In the genomic region with DNA sequence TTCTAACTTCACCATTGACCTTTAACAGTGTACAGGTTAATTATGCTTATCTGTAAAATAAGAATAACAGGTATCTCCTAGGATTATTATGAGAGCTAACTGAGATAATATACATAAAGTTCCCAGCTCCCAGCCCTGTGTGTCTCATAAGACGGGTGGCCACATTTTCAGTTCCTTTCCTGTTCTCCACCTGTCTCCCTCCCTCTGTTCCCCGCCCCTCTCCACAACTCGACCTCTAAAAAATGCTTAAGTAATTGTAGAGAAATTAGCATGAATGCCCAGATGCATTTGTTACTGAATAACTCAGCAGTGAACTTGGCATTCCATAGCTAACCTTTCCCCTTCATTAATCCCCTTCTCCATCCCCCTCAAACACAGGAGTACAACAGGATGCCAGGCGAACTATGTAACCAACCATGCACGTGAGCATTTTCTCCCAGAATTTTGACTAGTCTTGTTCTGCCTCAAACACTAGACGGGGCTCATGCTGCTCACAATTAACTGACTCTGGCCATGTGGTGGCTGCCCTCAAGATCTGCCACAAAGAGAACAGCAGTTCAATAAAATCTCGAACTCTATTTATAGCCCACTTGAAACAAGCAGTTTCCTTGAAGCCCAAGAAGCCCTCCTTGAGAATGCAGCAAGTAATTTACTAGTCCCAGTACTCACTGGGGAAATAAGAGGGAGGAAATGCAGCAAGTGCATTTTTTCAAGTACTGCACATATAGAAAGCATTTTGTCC, we compare ENCODE assay signal across 8 cellular contexts.
DNase-seq lines count a peak whose midpoint lies in the region; ATAC-seq and TF ChIP-seq lines count a peak whose summit lies in the region.

No MANE protein-coding gene starts in this region.

- peak; percentile 52 for TF ChIP-seq CTCF in osteoblast (IDR thresholded peaks at IDR 0.05; ENCODE audit: extremely low read depth, low read depth, low read length)

- no peaks in the 10 kb centered on the region for H3K27me3 ChIP-seq in HAP-1 (ENCODE audit: low read depth)
- H3K27me3 ChIP-seq in osteoblast (ENCODE audit: insufficient read depth, low read length), result no peaks in the 10 kb centered on the region

- peaks cover 39% of the 10 kb centered on the region for H3K79me2 ChIP-seq in osteoblast (ENCODE audit: insufficient read depth, low read length)

- DNase-seq in COLO829 (ENCODE audit: low spot score), result peak; percentile 33
- DNase-seq in HAP-1 (ENCODE audit: low spot score in 2 of 2), result peak; percentile 73 to 83
- DNase-seq in NCI-H226, result peak; percentile 37
- peak; percentile 58 for DNase-seq in fibroblast of gingiva (ENCODE audit: low read depth)
- peak; percentile 76 for DNase-seq in osteoblast (ENCODE audit: insufficient read length, low spot score, missing footprints)
- DNase-seq in cortex of kidney (lab: John Stamatoyannopoulos, UW), result no peak
- DNase-seq in NCI-H774 (lab: John Stamatoyannopoulos, UW), result no peak

- no peaks in the 10 kb centered on the region for H4K20me1 ChIP-seq in osteoblast (ENCODE audit: insufficient read depth, low read length)

- peak overlapping the region; percentile 56 for H3K4me2 ChIP-seq in osteoblast (ENCODE audit: insufficient read depth, low read length)

- peak overlapping the region; percentile 62 for H3K27ac ChIP-seq in osteoblast (ENCODE audit: low read depth, low read length)

- ATAC-seq in HG03469 (IDR thresholded peaks at IDR 0.05; ENCODE audit: unreplicated experiment), result no peak

- H3K36me3 ChIP-seq in HAP-1 (replicated peaks), result no peaks in the 10 kb centered on the region
- H3K36me3 ChIP-seq in osteoblast (ENCODE audit: insufficient read depth, low read length), result no peaks in the 10 kb centered on the region

- in situ Hi-C loops in HAP-1 (cut with MboI; ENCODE audit: low sequenced_read_pairs), result no loop called here

- no peak overlapping the region for H3K4me3 ChIP-seq in HAP-1
- H3K4me3 ChIP-seq in osteoblast (ENCODE audit: insufficient read depth, low read length), result no peak overlapping the region

- no peak overlapping the region for H2AFZ ChIP-seq in osteoblast (ENCODE audit: low read length)

- H3K4me1 ChIP-seq in HAP-1 (peaks cover 30% of the 10 kb centered on the region), osteoblast (ENCODE audit: insufficient read depth, low read length) (peaks cover 47% of the 10 kb centered on the region)

- no peaks in the 10 kb centered on the region for H3K9me3 ChIP-seq in HAP-1
- H3K9me3 ChIP-seq in osteoblast (ENCODE audit: low read depth, low read length), result no peaks in the 10 kb centered on the region

Comparison
In these comparisons a context has a peak if more than half of its experiments do, and no peak if none do; other contexts are left out.
1. DNase-seq: peak in COLO829 (single experiment), HAP-1 (2 of 2), NCI-H226 (single experiment), fibroblast of gingiva (single experiment) and osteoblast (single experiment); none in cortex of kidney (single experiment) and NCI-H774 (single experiment).